Comparison of ENCODE assay signal across 1 cellular context in the genomic region with DNA sequence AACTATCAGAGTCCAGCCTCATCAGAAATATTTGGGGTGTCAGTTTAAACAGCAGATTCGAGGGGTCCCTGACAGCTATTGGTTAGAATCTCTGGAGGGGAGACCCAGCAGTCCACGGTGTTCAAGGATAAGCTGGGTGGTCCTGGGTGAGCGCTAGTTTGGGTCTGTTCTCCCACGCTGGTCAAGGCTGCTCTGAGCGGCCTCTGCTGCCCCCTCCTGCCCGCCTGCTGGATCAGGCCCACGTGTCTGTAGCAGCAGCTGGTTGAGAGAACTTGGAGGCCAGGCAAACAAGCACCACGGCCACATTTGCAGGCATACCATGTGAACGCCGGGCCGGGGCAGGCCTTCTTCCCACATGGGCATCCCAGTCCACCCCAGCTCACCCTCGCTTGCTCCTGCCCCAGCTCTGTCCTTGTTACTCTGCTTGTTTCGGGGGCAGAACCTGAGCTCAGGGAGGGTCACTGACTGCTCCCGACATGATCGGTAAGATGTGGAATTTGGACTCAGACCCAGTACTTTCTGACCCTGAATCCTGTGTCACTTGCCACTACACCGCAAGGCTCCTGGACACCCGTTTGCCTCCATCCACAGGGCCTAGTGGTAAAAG.
TF ChIP-seq lines count a peak whose summit lies in the region.

No MANE protein-coding gene starts in this region.

TF ChIP-seq in HepG2, 621 proteins besides CTCF, POLR2A, EP300 and RAD21 (continued from another document and continues in another):
- TF ChIP-seq, protein P1, sequence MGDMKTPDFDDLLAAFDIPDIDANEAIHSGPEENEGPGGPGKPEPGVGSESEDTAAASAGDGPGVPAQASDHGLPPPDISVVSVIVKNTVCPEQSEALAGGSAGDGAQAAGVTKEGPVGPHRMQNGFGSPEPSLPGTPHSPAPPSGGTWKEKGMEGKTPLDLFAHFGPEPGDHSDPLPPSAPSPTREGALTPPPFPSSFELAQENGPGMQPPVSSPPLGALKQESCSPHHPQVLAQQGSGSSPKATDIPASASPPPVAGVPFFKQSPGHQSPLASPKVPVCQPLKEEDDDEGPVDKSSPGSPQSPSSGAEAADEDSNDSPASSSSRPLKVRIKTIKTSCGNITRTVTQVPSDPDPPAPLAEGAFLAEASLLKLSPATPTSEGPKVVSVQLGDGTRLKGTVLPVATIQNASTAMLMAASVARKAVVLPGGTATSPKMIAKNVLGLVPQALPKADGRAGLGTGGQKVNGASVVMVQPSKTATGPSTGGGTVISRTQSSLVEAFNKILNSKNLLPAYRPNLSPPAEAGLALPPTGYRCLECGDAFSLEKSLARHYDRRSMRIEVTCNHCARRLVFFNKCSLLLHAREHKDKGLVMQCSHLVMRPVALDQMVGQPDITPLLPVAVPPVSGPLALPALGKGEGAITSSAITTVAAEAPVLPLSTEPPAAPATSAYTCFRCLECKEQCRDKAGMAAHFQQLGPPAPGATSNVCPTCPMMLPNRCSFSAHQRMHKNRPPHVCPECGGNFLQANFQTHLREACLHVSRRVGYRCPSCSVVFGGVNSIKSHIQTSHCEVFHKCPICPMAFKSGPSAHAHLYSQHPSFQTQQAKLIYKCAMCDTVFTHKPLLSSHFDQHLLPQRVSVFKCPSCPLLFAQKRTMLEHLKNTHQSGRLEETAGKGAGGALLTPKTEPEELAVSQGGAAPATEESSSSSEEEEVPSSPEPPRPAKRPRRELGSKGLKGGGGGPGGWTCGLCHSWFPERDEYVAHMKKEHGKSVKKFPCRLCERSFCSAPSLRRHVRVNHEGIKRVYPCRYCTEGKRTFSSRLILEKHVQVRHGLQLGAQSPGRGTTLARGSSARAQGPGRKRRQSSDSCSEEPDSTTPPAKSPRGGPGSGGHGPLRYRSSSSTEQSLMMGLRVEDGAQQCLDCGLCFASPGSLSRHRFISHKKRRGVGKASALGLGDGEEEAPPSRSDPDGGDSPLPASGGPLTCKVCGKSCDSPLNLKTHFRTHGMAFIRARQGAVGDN (CRISPR knock-in tag; IDR thresholded peaks at IDR 0.05) = peak; percentile 49
- TF ChIP-seq KDM3A (CRISPR knock-in tag; IDR thresholded peaks at IDR 0.05; ENCODE audit: low read depth) (peak; percentile 41; the same call in 1 of the 2 replicates), GATA4 (IDR thresholded peaks at IDR 0.05; ENCODE audit: borderline replicate concordance, low read depth) (no peak), IRF2 (CRISPR knock-in tag; IDR thresholded peaks at IDR 0.05) (no peak), ZFP41 (CRISPR knock-in tag; IDR thresholded peaks at IDR 0.05; ENCODE audit: borderline replicate concordance) (no peak), ZNF841 (CRISPR knock-in tag; IDR thresholded peaks at IDR 0.05; ENCODE audit: borderline replicate concordance) (no peak), ZNF619 (CRISPR knock-in tag; IDR thresholded peaks at IDR 0.05) (0 out of 2 replicates have a peak, but pooled peaks have one; percentile 61), SIX4 (CRISPR knock-in tag; IDR thresholded peaks at IDR 0.05) (no peak), ZNF205 (CRISPR knock-in tag; IDR thresholded peaks at IDR 0.05) (peak; percentile 61; the same call in 1 of the 2 replicates), ZNF446 (CRISPR knock-in tag; IDR thresholded peaks at IDR 0.05) (no peak), DPF2 (CRISPR knock-in tag; IDR thresholded peaks at IDR 0.05; ENCODE audit: borderline replicate concordance, low read depth) (no peak), U2AF1 (optimal IDR thresholded peaks at IDR 0.05; ENCODE audit: low read depth, low read length) (no peak), PCBP1 (IDR thresholded peaks at IDR 0.05; ENCODE audit: borderline replicate concordance, low read depth, low read length) (no peak), ZNF343 (CRISPR knock-in tag; IDR thresholded peaks at IDR 0.05) (no peak), ZNF441 (CRISPR knock-in tag; IDR thresholded peaks at IDR 0.05; ENCODE audit: borderline replicate concordance) (no peak), CBFB (CRISPR knock-in tag; IDR thresholded peaks at IDR 0.05) (no peak), ZMYM2 (CRISPR knock-in tag; IDR thresholded peaks at IDR 0.05) (no peak), ZNF570 (CRISPR knock-in tag; IDR thresholded peaks at IDR 0.05; ENCODE audit: borderline replicate concordance) (no peak), NFRKB (IDR thresholded peaks at IDR 0.05) (no peak), ZNF598 (CRISPR knock-in tag; IDR thresholded peaks at IDR 0.05; ENCODE audit: borderline replicate concordance) (0 out of 2 replicates have a peak, but pooled peaks have one; percentile 40), ZNF234 (CRISPR knock-in tag; conservative IDR thresholded peaks at IDR 0.05) (no peak), SNRNP70 (IDR thresholded peaks at IDR 0.05; ENCODE audit: low read depth, low read length) (no peak), ZNF230 (CRISPR knock-in tag; IDR thresholded peaks at IDR 0.05) (0 out of 2 replicates have a peak, but pooled peaks have one; percentile 44), RNF2 (conservative IDR thresholded peaks at IDR 0.05; ENCODE audit: low read depth) (0 out of 2 replicates have a peak, but pooled peaks have one; percentile 48), SP2 (CRISPR knock-in tag; IDR thresholded peaks at IDR 0.05) (no peak), ZNF614 (CRISPR knock-in tag; IDR thresholded peaks at IDR 0.05; ENCODE audit: borderline replicate concordance) (no peak), DNMT1 (CRISPR knock-in tag; IDR thresholded peaks at IDR 0.05) (0 out of 2 replicates have a peak, but pooled peaks have one; percentile 28), ZNF367 (CRISPR knock-in tag; IDR thresholded peaks at IDR 0.05; ENCODE audit: borderline replicate concordance) (no peak), RXRB (CRISPR knock-in tag; IDR thresholded peaks at IDR 0.05; ENCODE audit: borderline replicate concordance) (no peak), ETV6 (CRISPR knock-in tag; conservative IDR thresholded peaks at IDR 0.05) (no peak), ZNF879 (CRISPR knock-in tag; IDR thresholded peaks at IDR 0.05) (no peak), IKZF4 (CRISPR knock-in tag; IDR thresholded peaks at IDR 0.05; ENCODE audit: borderline replicate concordance, low read depth, not compliant biosample characterization) (no peak), ZNF337 (CRISPR knock-in tag; IDR thresholded peaks at IDR 0.05; ENCODE audit: borderline replicate concordance, low read depth) (no peak), SPEN (CRISPR knock-in tag; IDR thresholded peaks at IDR 0.05; ENCODE audit: low read depth) (no peak), ZSCAN30 (CRISPR knock-in tag; IDR thresholded peaks at IDR 0.05) (no peak), ZNF850 (CRISPR knock-in tag; conservative IDR thresholded peaks at IDR 0.05) (no peak), RBAK (CRISPR knock-in tag; IDR thresholded peaks at IDR 0.05) (no peak), ZFX (CRISPR knock-in tag; IDR thresholded peaks at IDR 0.05; ENCODE audit: low read depth) (no peak; the same call in 1 of the 2 replicates), MBNL3 (CRISPR knock-in tag; conservative IDR thresholded peaks at IDR 0.05) (no peak), ELF1 (CRISPR knock-in tag; IDR thresholded peaks at IDR 0.05) (no peak)
- TF ChIP-seq, protein P2, sequence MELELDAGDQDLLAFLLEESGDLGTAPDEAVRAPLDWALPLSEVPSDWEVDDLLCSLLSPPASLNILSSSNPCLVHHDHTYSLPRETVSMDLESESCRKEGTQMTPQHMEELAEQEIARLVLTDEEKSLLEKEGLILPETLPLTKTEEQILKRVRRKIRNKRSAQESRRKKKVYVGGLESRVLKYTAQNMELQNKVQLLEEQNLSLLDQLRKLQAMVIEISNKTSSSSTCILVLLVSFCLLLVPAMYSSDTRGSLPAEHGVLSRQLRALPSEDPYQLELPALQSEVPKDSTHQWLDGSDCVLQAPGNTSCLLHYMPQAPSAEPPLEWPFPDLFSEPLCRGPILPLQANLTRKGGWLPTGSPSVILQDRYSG (CRISPR knock-in tag; IDR thresholded peaks at IDR 0.05) = no peak
- TF ChIP-seq, protein P3, sequence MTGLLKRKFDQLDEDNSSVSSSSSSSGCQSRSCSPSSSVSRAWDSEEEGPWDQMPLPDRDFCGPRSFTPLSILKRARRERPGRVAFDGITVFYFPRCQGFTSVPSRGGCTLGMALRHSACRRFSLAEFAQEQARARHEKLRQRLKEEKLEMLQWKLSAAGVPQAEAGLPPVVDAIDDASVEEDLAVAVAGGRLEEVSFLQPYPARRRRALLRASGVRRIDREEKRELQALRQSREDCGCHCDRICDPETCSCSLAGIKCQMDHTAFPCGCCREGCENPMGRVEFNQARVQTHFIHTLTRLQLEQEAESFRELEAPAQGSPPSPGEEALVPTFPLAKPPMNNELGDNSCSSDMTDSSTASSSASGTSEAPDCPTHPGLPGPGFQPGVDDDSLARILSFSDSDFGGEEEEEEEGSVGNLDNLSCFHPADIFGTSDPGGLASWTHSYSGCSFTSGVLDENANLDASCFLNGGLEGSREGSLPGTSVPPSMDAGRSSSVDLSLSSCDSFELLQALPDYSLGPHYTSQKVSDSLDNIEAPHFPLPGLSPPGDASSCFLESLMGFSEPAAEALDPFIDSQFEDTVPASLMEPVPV (CRISPR knock-in tag; IDR thresholded peaks at IDR 0.05) = no peak
- TF ChIP-seq, protein P4, sequence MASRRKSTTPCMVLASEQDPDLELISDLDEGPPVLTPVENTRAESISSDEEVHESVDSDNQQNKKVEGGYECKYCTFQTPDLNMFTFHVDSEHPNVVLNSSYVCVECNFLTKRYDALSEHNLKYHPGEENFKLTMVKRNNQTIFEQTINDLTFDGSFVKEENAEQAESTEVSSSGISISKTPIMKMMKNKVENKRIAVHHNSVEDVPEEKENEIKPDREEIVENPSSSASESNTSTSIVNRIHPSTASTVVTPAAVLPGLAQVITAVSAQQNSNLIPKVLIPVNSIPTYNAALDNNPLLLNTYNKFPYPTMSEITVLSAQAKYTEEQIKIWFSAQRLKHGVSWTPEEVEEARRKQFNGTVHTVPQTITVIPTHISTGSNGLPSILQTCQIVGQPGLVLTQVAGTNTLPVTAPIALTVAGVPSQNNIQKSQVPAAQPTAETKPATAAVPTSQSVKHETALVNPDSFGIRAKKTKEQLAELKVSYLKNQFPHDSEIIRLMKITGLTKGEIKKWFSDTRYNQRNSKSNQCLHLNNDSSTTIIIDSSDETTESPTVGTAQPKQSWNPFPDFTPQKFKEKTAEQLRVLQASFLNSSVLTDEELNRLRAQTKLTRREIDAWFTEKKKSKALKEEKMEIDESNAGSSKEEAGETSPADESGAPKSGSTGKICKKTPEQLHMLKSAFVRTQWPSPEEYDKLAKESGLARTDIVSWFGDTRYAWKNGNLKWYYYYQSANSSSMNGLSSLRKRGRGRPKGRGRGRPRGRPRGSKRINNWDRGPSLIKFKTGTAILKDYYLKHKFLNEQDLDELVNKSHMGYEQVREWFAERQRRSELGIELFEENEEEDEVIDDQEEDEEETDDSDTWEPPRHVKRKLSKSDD (CRISPR knock-in tag; IDR thresholded peaks at IDR 0.05; ENCODE audit: low read depth) = no peak
- TF ChIP-seq, protein P5, sequence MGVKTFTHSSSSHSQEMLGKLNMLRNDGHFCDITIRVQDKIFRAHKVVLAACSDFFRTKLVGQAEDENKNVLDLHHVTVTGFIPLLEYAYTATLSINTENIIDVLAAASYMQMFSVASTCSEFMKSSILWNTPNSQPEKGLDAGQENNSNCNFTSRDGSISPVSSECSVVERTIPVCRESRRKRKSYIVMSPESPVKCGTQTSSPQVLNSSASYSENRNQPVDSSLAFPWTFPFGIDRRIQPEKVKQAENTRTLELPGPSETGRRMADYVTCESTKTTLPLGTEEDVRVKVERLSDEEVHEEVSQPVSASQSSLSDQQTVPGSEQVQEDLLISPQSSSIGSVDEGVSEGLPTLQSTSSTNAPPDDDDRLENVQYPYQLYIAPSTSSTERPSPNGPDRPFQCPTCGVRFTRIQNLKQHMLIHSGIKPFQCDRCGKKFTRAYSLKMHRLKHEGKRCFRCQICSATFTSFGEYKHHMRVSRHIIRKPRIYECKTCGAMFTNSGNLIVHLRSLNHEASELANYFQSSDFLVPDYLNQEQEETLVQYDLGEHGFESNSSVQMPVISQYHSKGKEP (CRISPR knock-in tag; IDR thresholded peaks at IDR 0.05) = no peak
- TF ChIP-seq, protein P6, sequence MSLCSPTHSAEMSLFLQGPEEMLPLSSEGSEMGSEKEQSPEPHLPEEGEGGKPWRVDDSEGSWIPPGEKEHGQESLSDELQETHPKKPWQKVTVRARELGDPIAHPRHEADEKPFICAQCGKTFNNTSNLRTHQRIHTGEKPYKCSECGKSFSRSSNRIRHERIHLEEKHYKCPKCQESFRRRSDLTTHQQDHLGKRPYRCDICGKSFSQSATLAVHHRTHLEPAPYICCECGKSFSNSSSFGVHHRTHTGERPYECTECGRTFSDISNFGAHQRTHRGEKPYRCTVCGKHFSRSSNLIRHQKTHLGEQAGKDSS (CRISPR knock-in tag; IDR thresholded peaks at IDR 0.05; ENCODE audit: borderline replicate concordance, low read depth) = no peak
- TF ChIP-seq, protein P7, sequence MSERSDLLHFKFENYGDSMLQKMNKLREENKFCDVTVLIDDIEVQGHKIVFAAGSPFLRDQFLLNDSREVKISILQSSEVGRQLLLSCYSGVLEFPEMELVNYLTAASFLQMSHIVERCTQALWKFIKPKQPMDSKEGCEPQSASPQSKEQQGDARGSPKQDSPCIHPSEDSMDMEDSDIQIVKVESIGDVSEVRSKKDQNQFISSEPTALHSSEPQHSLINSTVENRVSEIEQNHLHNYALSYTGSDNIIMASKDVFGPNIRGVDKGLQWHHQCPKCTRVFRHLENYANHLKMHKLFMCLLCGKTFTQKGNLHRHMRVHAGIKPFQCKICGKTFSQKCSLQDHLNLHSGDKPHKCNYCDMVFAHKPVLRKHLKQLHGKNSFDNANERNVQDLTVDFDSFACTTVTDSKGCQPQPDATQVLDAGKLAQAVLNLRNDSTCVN (CRISPR knock-in tag; IDR thresholded peaks at IDR 0.05; ENCODE audit: borderline replicate concordance) = no peak
- TF ChIP-seq, protein P8, sequence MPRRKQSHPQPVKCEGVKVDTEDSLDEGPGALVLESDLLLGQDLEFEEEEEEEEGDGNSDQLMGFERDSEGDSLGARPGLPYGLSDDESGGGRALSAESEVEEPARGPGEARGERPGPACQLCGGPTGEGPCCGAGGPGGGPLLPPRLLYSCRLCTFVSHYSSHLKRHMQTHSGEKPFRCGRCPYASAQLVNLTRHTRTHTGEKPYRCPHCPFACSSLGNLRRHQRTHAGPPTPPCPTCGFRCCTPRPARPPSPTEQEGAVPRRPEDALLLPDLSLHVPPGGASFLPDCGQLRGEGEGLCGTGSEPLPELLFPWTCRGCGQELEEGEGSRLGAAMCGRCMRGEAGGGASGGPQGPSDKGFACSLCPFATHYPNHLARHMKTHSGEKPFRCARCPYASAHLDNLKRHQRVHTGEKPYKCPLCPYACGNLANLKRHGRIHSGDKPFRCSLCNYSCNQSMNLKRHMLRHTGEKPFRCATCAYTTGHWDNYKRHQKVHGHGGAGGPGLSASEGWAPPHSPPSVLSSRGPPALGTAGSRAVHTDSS (CRISPR knock-in tag; conservative IDR thresholded peaks at IDR 0.05) = no peak
- TF ChIP-seq, protein P9, sequence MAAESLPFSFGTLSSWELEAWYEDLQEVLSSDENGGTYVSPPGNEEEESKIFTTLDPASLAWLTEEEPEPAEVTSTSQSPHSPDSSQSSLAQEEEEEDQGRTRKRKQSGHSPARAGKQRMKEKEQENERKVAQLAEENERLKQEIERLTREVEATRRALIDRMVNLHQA (CRISPR knock-in tag; IDR thresholded peaks at IDR 0.05) = no peak
